10 cellular contexts compared by ENCODE assay signal in the genomic region with DNA sequence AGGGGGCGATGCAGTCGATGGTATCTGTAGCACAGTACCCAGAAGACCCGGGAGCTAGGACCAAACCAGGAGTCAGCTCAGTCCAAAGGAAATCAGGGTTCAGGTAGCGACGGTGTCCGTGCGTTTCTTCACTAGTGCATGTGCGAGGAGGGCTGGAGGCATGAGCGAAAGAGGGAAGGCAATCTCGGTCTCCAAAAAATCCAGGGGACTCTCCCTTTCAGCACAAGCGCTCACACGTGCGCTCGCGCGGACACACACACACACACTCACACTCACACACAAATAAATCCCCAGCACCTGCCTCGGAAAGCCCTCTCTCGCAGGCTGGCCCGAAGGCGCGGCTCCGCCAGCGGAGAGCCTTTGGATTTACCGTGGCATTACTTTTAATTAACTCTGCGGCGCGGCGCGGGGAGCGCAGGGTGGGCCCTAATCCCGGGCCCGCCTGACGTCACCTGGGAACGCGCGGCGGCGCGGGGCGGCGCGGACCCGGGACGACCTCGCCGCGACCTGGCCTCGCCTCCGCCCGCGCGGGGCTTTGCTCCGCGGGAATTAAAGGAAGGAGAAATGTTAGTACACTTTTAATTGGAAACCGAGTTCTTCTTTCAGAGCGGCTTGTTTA.
DNase-seq lines count a peak whose midpoint lies in the region; ATAC-seq and TF ChIP-seq lines count a peak whose summit lies in the region.
"Had no signal": no experiment of that assay in that cellular context is flagged by ENCODE, and none has a peak within 500 bp of the region (broad histone marks: within the 10 kb centered on the region; RNA-seq: fewer than 3 reads in every experiment).

No MANE protein-coding gene starts in this region.

- no peaks in the 10 kb centered on the region for H3K27me3 ChIP-seq in ovary
- no peaks in the 10 kb centered on the region for H3K27me3 ChIP-seq in naive thymus-derived CD4-positive, alpha-beta T cell (ENCODE audit: control insufficient read depth in 2 of 2, insufficient read depth in 2 of 2, low read length in 2 of 2)

- no peak for TF ChIP-seq POLR2A in ovary (IDR thresholded peaks at IDR 0.05)

- H3K27ac ChIP-seq in ovary = no peak overlapping the region
- no peak overlapping the region for H3K27ac ChIP-seq in naive thymus-derived CD4-positive, alpha-beta T cell (ENCODE audit: low read depth, low read length)

- peaks cover 12% of the 10 kb centered on the region for H3K4me1 Mint-ChIP-seq in glutamatergic neuron (ENCODE audit: low read depth, unreplicated experiment)
- H3K4me1 Mint-ChIP-seq in activated T-helper 17 cell treated with anti-CD3 and anti-CD28 coated beads, Interleukin-2, amount 50 U/mL, for 72 hours = peaks cover 5% of the 10 kb centered on the region
- peaks cover 0 to 12% (median 4%) of the 10 kb centered on the region in 7 donors for H3K4me1 Mint-ChIP-seq in naive thymus-derived CD4-positive, alpha-beta T cell
- peaks cover 0 to 9% (median 8%) of the 10 kb centered on the region in 4 donors for H3K4me1 Mint-ChIP-seq in naive thymus-derived CD8-positive, alpha-beta T cell

- 0 to 2% (median 1%) methylated on average over 53 to 56 of the region's 56 CpGs for WGBS in ovary, 3 donors

- no peaks in the 10 kb centered on the region for H3K36me3 ChIP-seq in ovary
- no peaks in the 10 kb centered on the region for H3K36me3 ChIP-seq in naive thymus-derived CD4-positive, alpha-beta T cell (ENCODE audit: control insufficient read depth in 2 of 3, insufficient read depth in 3 of 3, low read length in 3 of 3)

- no peaks in the 10 kb centered on the region for H3K36me3 Mint-ChIP-seq in glutamatergic neuron (ENCODE audit: unreplicated experiment)
- no peaks in the 10 kb centered on the region for H3K36me3 Mint-ChIP-seq in activated T-helper 17 cell treated with anti-CD3 and anti-CD28 coated beads, Interleukin-2, amount 50 U/mL, for 72 hours (ENCODE audit: low read depth)
- peaks cover 0 to 4% (median 0%) of the 10 kb centered on the region in 5 donors for H3K36me3 Mint-ChIP-seq in naive thymus-derived CD4-positive, alpha-beta T cell
- H3K36me3 Mint-ChIP-seq in naive thymus-derived CD8-positive, alpha-beta T cell = peaks cover 0 to 2% (median 0%) of the 10 kb centered on the region in 3 donors

- TF ChIP-seq EP300 in ovary (IDR thresholded peaks at IDR 0.05) = no peak

- peak; percentile 12 for DNase-seq in DMS 273 treated with DMSO at 0.1 percent for 48 hours (lab: John Stamatoyannopoulos, UW)
- DNase-seq in NCI-H524 (lab: John Stamatoyannopoulos, UW) = peak; percentile 92 to 97
- DNase-seq in glutamatergic neuron = peak; percentile 65
- no peak for DNase-seq in ovary
- DNase-seq in HPDE6-E6E7 (ENCODE audit: extremely low spot score) = no peak
- no peak for DNase-seq in naive thymus-derived CD4-positive, alpha-beta T cell
- no peak for DNase-seq in naive thymus-derived CD8-positive, alpha-beta T cell
- DNase-seq: erythroblast, GOT3 had no signal

- H3K27me3 Mint-ChIP-seq in glutamatergic neuron (ENCODE audit: unreplicated experiment) = peaks cover 15% of the 10 kb centered on the region
- H3K27me3 Mint-ChIP-seq in activated T-helper 17 cell treated with anti-CD3 and anti-CD28 coated beads, Interleukin-2, amount 50 U/mL, for 72 hours = peaks cover 56% of the 10 kb centered on the region
- peaks cover 55 to 73% (median 70%) of the 10 kb centered on the region in 5 donors for H3K27me3 Mint-ChIP-seq in naive thymus-derived CD4-positive, alpha-beta T cell
- H3K27me3 Mint-ChIP-seq in naive thymus-derived CD8-positive, alpha-beta T cell = peaks cover 41 to 79% (median 50%) of the 10 kb centered on the region in 5 donors

- H3K4me1 ChIP-seq in ovary (ENCODE audit: insufficient read depth) = peaks cover 2% of the 10 kb centered on the region
- no peaks in the 10 kb centered on the region for H3K4me1 ChIP-seq in naive thymus-derived CD4-positive, alpha-beta T cell (ENCODE audit: control insufficient read depth in 2 of 2, insufficient read depth in 2 of 2, low read length in 2 of 2)

- H3K4me3 Mint-ChIP-seq in glutamatergic neuron (ENCODE audit: unreplicated experiment) = peak overlapping the region; percentile 88
- no peak overlapping the region for H3K4me3 Mint-ChIP-seq in activated T-helper 17 cell treated with anti-CD3 and anti-CD28 coated beads, Interleukin-2, amount 50 U/mL, for 72 hours
- peak overlapping the region in 1 of 10 donors; percentile 21 for H3K4me3 Mint-ChIP-seq in naive thymus-derived CD4-positive, alpha-beta T cell
- peak overlapping the region in 2 of 10 donors; percentile 12 to 39 for H3K4me3 Mint-ChIP-seq in naive thymus-derived CD8-positive, alpha-beta T cell

- H3K4me3 ChIP-seq in ovary = peak overlapping the region; percentile 10
- H3K4me3 ChIP-seq in naive thymus-derived CD4-positive, alpha-beta T cell (ENCODE audit: low read length) = no peak overlapping the region

- no peak for ATAC-seq in activated T-helper 17 cell treated with anti-CD3 and anti-CD28 coated beads, Interleukin-2, amount 50 U/mL, for 72 hours (replicated peaks)
- ATAC-seq in naive thymus-derived CD4-positive, alpha-beta T cell = no peak
- ATAC-seq in naive thymus-derived CD8-positive, alpha-beta T cell = no peak

- CTCF ChIA-PET in naive thymus-derived CD4-positive, alpha-beta T cell (lab: Charles Lee) = no interaction called here

- POLR2A ChIA-PET in naive thymus-derived CD4-positive, alpha-beta T cell (lab: Charles Lee) = no interaction called here
- POLR2A ChIA-PET in naive thymus-derived CD8-positive, alpha-beta T cell (lab: Charles Lee) = no interaction called here

- TF ChIP-seq CTCF in glutamatergic neuron (IDR thresholded peaks at IDR 0.05; ENCODE audit: partially characterized antibody, unreplicated experiment) (no peak), ovary (IDR thresholded peaks at IDR 0.05) (no peak)

- H3K9me3 Mint-ChIP-seq in glutamatergic neuron (ENCODE audit: unreplicated experiment) = peaks cover 9% of the 10 kb centered on the region
- no peaks in the 10 kb centered on the region for H3K9me3 Mint-ChIP-seq in activated T-helper 17 cell treated with anti-CD3 and anti-CD28 coated beads, Interleukin-2, amount 50 U/mL, for 72 hours
- H3K9me3 Mint-ChIP-seq in naive thymus-derived CD4-positive, alpha-beta T cell = peaks cover 0 to 11% (median 0%) of the 10 kb centered on the region in 11 donors
- peaks cover 0 to 2% (median 0%) of the 10 kb centered on the region in 9 donors for H3K9me3 Mint-ChIP-seq in naive thymus-derived CD8-positive, alpha-beta T cell

- no peaks in the 10 kb centered on the region for H3K9me3 ChIP-seq in ovary
- no peaks in the 10 kb centered on the region for H3K9me3 ChIP-seq in naive thymus-derived CD4-positive, alpha-beta T cell (ENCODE audit: control insufficient read depth in 2 of 3, low read length in 3 of 3)

- peak overlapping the region; percentile 41 for H3K27ac Mint-ChIP-seq in glutamatergic neuron (ENCODE audit: unreplicated experiment)
- H3K27ac Mint-ChIP-seq in activated T-helper 17 cell treated with anti-CD3 and anti-CD28 coated beads, Interleukin-2, amount 50 U/mL, for 72 hours = no peak overlapping the region
- H3K27ac Mint-ChIP-seq in naive thymus-derived CD4-positive, alpha-beta T cell = no peak overlapping the region
- no peak overlapping the region for H3K27ac Mint-ChIP-seq in naive thymus-derived CD8-positive, alpha-beta T cell

- intact Hi-C loops in ovary (cut with DNase I) = no loop called here
- intact Hi-C loops in naive thymus-derived CD4-positive, alpha-beta T cell (cut with micrococcal nuclease) = no loop called here

Comparison
In these comparisons a context has a peak if more than half of its experiments do, and no peak if none do; other contexts are left out.
1. DNase-seq: peak in DMS 273 treated with DMSO at 0.1 percent for 48 hours (single experiment), NCI-H524 (2 of 2) and glutamatergic neuron (single experiment); none in ovary (0 of 5), HPDE6-E6E7 (single experiment), naive thymus-derived CD4-positive, alpha-beta T cell (0 of 9) and naive thymus-derived CD8-positive, alpha-beta T cell (0 of 10).